9 cellular contexts compared by ENCODE assay signal in the genomic region with DNA sequence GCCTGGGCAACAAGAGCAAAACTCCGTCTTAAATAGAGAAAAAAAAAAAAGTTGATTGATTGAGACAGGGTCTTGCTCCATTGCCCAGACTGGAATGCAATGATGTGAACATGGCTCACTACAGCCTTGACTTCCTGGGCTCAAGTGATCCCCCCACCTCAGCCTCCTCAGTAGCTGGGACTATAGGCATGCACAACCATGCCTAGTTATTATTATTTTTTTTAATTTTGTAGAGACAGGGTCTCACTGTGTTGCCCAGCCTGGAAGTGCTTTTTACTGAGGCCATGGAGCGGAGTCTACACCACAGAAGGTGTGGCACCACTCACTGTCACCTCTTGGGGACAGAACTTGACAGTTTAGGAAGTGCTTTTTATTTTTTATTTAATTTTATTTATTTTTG.
"Had no signal": no experiment of that assay in that cellular context is flagged by ENCODE, and none has a peak within 500 bp of the region (broad histone marks: within the 10 kb centered on the region; RNA-seq: fewer than 3 reads in every experiment).

No MANE protein-coding gene starts in this region.

- H3K27ac ChIP-seq: GM23248, KMS-11 had no signal

- H3K36me3 ChIP-seq: HAP-1 had no signal

- ATAC-seq: HCT116 had no signal

- H3K4me3 ChIP-seq: GM23248, HAP-1 had no signal

- FAIRE-seq: HTR-8/SVneo had no signal

- H3K4me1 ChIP-seq: HAP-1 had no signal

- DNase-seq: GM23248, GOT3, H7, IMR-90, KBM-7 had no signal

- H3K4me2 ChIP-seq: KMS-11 had no signal

- H3K9me3 ChIP-seq: HAP-1 had no signal

- H3K9ac ChIP-seq: GM23248, KMS-11 had no signal

- H2AFZ ChIP-seq: GM23248 had no signal
